Comparison of ENCODE assay signal across 16 cellular contexts in genomic region chr1:54318415-54318814, GRCh38.
A peak's percentile ranks its signal among the peaks of the same experiment; 100 is the strongest.
DNase-seq lines count a peak whose midpoint lies in the region; ATAC-seq, FAIRE-seq and TF ChIP-seq lines count a peak whose summit lies in the region.
"Had no signal": no experiment of that assay in that cellular context is flagged by ENCODE, and none has a peak within 500 bp of the region (broad histone marks: within the 10 kb centered on the region; RNA-seq: fewer than 3 reads in every experiment).

No MANE protein-coding gene starts in this region.

- POLR2A ChIA-PET in CD8-positive, alpha-beta T cell (lab: Charles Lee), result interaction anchor here (1.0 kb wide), 1 partner anchor 11 kb away, joined by 3 read pairs; no protein-coding TSS in a partner anchor
- POLR2A ChIA-PET in WTC11 (lab: Charles Lee), result no interaction called here
- POLR2A ChIA-PET in naive thymus-derived CD4-positive, alpha-beta T cell (lab: Charles Lee), result interaction anchor here (0.8 kb wide), 1 partner anchor 8 kb away, joined by 3 read pairs; no protein-coding TSS in a partner anchor

- peaks cover 68% of the 10 kb centered on the region for H3K4me1 Mint-ChIP-seq in CD8-positive, alpha-beta T cell (ENCODE audit: low read depth)
- peaks cover 71% of the 10 kb centered on the region for H3K4me1 Mint-ChIP-seq in WTC11
- peaks cover 33 to 78% (median 78%) of the 10 kb centered on the region in 7 donors for H3K4me1 Mint-ChIP-seq in naive thymus-derived CD4-positive, alpha-beta T cell

- TF ChIP-seq POLR2A in esophagus muscularis mucosa (IDR thresholded peaks at IDR 0.05; ENCODE audit: low read depth), result no peak
- no peak for TF ChIP-seq POLR2A in body of pancreas (IDR thresholded peaks at IDR 0.05)

- CTCF ChIA-PET in CD8-positive, alpha-beta T cell (lab: Charles Lee), result interaction anchor here (1.1 kb wide), 1 partner anchor 14 kb away, joined by 4 read pairs; no protein-coding TSS in a partner anchor
- CTCF ChIA-PET in WTC11 (lab: Charles Lee), result interaction anchor here (1.7 kb wide), 1 partner anchor 45 kb away, joined by 5 read pairs; no protein-coding TSS in a partner anchor
- CTCF ChIA-PET in naive thymus-derived CD4-positive, alpha-beta T cell (lab: Charles Lee), result interaction anchor here (0.7 kb wide), 1 partner anchor 115 kb away, joined by 3 read pairs; no protein-coding TSS in a partner anchor

- no peak for TF ChIP-seq CTCF in CD8-positive, alpha-beta T cell (IDR thresholded peaks at IDR 0.05)
- peak; percentile 32 for TF ChIP-seq CTCF in D721Med (IDR thresholded peaks at IDR 0.05; ENCODE audit: insufficient read depth, missing control alignments)
- TF ChIP-seq CTCF in WTC11 (IDR thresholded peaks at IDR 0.05), result no peak
- no peak for TF ChIP-seq CTCF in esophagus muscularis mucosa (IDR thresholded peaks at IDR 0.05)
- no peak for TF ChIP-seq CTCF in body of pancreas (IDR thresholded peaks at IDR 0.05)

- H3K4me3 ChIP-seq in CD8-positive, alpha-beta T cell (ENCODE audit: low read depth, low read length), result no peak overlapping the region
- no peak overlapping the region for H3K4me3 ChIP-seq in naive thymus-derived CD4-positive, alpha-beta T cell (ENCODE audit: low read length)
- H3K4me3 ChIP-seq in esophagus muscularis mucosa (no peak overlapping the region), body of pancreas (no peak overlapping the region)
- H3K4me3 ChIP-seq: PC-9, SJSA1 had no signal

- no peaks in the 10 kb centered on the region for H3K9me3 ChIP-seq in CD8-positive, alpha-beta T cell (ENCODE audit: low read length)
- no peaks in the 10 kb centered on the region for H3K9me3 ChIP-seq in naive thymus-derived CD4-positive, alpha-beta T cell (ENCODE audit: control insufficient read depth in 2 of 3, low read length in 3 of 3)
- no peaks in the 10 kb centered on the region for H3K9me3 ChIP-seq in esophagus muscularis mucosa
- no peaks in the 10 kb centered on the region for H3K9me3 ChIP-seq in body of pancreas
- H3K9me3 ChIP-seq: SJSA1 had no signal

- no peak overlapping the region for H3K27ac ChIP-seq in CD8-positive, alpha-beta T cell (ENCODE audit: low read depth, low read length)
- H3K27ac ChIP-seq in naive thymus-derived CD4-positive, alpha-beta T cell (ENCODE audit: low read depth, low read length), result no peak overlapping the region
- H3K27ac ChIP-seq in esophagus muscularis mucosa (replicated peaks in 1 of 4) (no peak overlapping the region), body of pancreas (no peak overlapping the region)
- H3K27ac ChIP-seq: PC-9, SJSA1 had no signal

- peaks cover 5% of the 10 kb centered on the region for H3K36me3 Mint-ChIP-seq in CD8-positive, alpha-beta T cell
- H3K36me3 Mint-ChIP-seq in WTC11, result peaks cover 4% of the 10 kb centered on the region; the same call in 1 of the 2 replicates
- H3K36me3 Mint-ChIP-seq in naive thymus-derived CD4-positive, alpha-beta T cell, result peaks cover 0 to 11% (median 5%) of the 10 kb centered on the region in 5 donors

- no peak overlapping the region for H3K4me3 Mint-ChIP-seq in CD8-positive, alpha-beta T cell
- H3K4me3 Mint-ChIP-seq in WTC11, result no peak overlapping the region
- no peak overlapping the region for H3K4me3 Mint-ChIP-seq in naive thymus-derived CD4-positive, alpha-beta T cell

- H3K27me3 ChIP-seq in CD8-positive, alpha-beta T cell (ENCODE audit: insufficient read depth, low read length), result no peaks in the 10 kb centered on the region
- no peaks in the 10 kb centered on the region for H3K27me3 ChIP-seq in naive thymus-derived CD4-positive, alpha-beta T cell (ENCODE audit: control insufficient read depth in 2 of 2, insufficient read depth in 2 of 2, low read length in 2 of 2)
- H3K27me3 ChIP-seq in esophagus muscularis mucosa (no peaks in the 10 kb centered on the region), body of pancreas (no peaks in the 10 kb centered on the region)
- H3K27me3 ChIP-seq: SJSA1 had no signal

- no peak for DNase-seq in CD8-positive, alpha-beta T cell
- DNase-seq in D721Med (ENCODE audit: insufficient read length, low spot score) (no peak), WTC11 (ENCODE audit: low spot score) (no peak), NCI-H2029 (lab: John Stamatoyannopoulos, UW) (no peak), esophagus muscularis mucosa (ENCODE audit: extremely low spot score) (no peak), body of pancreas (no peak)
- DNase-seq in naive thymus-derived CD4-positive, alpha-beta T cell, result no peak
- DNase-seq: ACHN, Calu3, DMS79, NCI-H1105 treated with DMSO at 0.1 percent for 48 hours, NCI-H1694 treated with DMSO at 0.1 percent for 48 hours, PC-9 had no signal

- no peaks in the 10 kb centered on the region for H3K9me3 Mint-ChIP-seq in CD8-positive, alpha-beta T cell
- no peaks in the 10 kb centered on the region for H3K9me3 Mint-ChIP-seq in WTC11
- H3K9me3 Mint-ChIP-seq in naive thymus-derived CD4-positive, alpha-beta T cell, result no peaks in the 10 kb centered on the region

- intact Hi-C loops in CD8-positive, alpha-beta T cell (cut with DNase I, micrococcal nuclease), result no loop called here
- intact Hi-C loops in naive thymus-derived CD4-positive, alpha-beta T cell (cut with micrococcal nuclease), result no loop called here
- intact Hi-C loops in esophagus muscularis mucosa (cut with DNase I), result no loop called here
- intact Hi-C loops in body of pancreas (cut with DNase I), result no loop called here

- peak overlapping the region; percentile 13 for H3K27ac Mint-ChIP-seq in CD8-positive, alpha-beta T cell
- H3K27ac Mint-ChIP-seq in WTC11, result no peak overlapping the region
- H3K27ac Mint-ChIP-seq in naive thymus-derived CD4-positive, alpha-beta T cell, result peak overlapping the region in 8 of 9 donors; percentile 51 to 83 (median 75)

- no peaks in the 10 kb centered on the region for H3K36me3 ChIP-seq in CD8-positive, alpha-beta T cell (ENCODE audit: insufficient read depth, low read length)
- no peaks in the 10 kb centered on the region for H3K36me3 ChIP-seq in naive thymus-derived CD4-positive, alpha-beta T cell (ENCODE audit: control insufficient read depth in 2 of 3, insufficient read depth in 3 of 3, low read length in 3 of 3)
- no peaks in the 10 kb centered on the region for H3K36me3 ChIP-seq in esophagus muscularis mucosa
- no peaks in the 10 kb centered on the region for H3K36me3 ChIP-seq in body of pancreas (replicated peaks in 1 of 2; ENCODE audit: insufficient read depth in 1 of 2, low read depth in 2 of 2)

- peaks cover 32% of the 10 kb centered on the region for H3K4me1 ChIP-seq in CD8-positive, alpha-beta T cell (ENCODE audit: insufficient read depth, low read length)
- H3K4me1 ChIP-seq in naive thymus-derived CD4-positive, alpha-beta T cell (ENCODE audit: control insufficient read depth in 2 of 2, insufficient read depth in 2 of 2, low read length in 2 of 2), result peaks cover 0 to 15% of the 10 kb centered on the region in 2 donors
- peaks cover 29 to 53% (median 38%) of the 10 kb centered on the region in 4 donors for H3K4me1 ChIP-seq in esophagus muscularis mucosa
- peaks cover 19% of the 10 kb centered on the region for H3K4me1 ChIP-seq in body of pancreas

- no peak for TF ChIP-seq EP300 in esophagus muscularis mucosa (IDR thresholded peaks at IDR 0.05)

- WGBS in esophagus muscularis mucosa, result 82% methylated on average over 2 of the region's 2 CpGs
- WGBS in body of pancreas, 2 donors, result 81 to 92% methylated on average over 2 of the region's 2 CpGs

- H3K27me3 Mint-ChIP-seq in CD8-positive, alpha-beta T cell (ENCODE audit: low read depth), result no peaks in the 10 kb centered on the region
- no peaks in the 10 kb centered on the region for H3K27me3 Mint-ChIP-seq in WTC11 (ENCODE audit: low read depth)
- no peaks in the 10 kb centered on the region for H3K27me3 Mint-ChIP-seq in naive thymus-derived CD4-positive, alpha-beta T cell

- peak; percentile 38 for FAIRE-seq in D721Med (lab: Jason Lieb, UNC)
- FAIRE-seq: G401.6 had no signal

- no peak for ATAC-seq in CD8-positive, alpha-beta T cell
- peak; percentile 44 for ATAC-seq in WTC11
- ATAC-seq in naive thymus-derived CD4-positive, alpha-beta T cell, result no peak
- ATAC-seq in body of pancreas, result no peak
- ATAC-seq: HCT116 had no signal

TF ChIP-seq in WTC11, 78 proteins besides CTCF, POLR2A, EP300 and RAD21:
- no peak for TF ChIP-seq FOXJ3 (CRISPR knock-in tag; IDR thresholded peaks at IDR 0.05; ENCODE audit: borderline replicate concordance)
